ENCODE assay signal across 12 cellular contexts in the genomic region with DNA sequence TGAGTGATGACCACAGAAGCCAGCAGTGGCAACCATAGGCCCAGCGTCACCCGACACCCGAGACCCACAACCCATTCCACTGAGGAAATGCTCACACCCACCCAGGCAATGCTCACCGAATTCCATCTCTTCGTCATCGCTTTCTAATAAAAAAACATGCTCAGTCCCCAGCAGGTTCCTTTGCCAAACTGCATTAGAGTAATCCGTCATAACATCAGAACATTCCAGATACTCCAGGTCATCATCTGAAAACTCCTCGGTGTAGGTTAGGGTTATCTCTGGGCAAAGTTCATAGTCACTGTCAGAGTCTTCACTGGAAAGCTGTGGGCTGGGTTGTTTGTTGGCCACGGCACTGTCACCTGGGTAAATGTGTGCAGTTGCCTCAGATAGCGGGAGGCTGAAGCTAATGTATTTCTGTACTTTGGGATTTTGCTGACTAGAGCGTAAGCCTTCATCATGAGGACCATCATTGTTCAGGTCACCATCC. TPM values are rescaled to one million over a fixed set of nuclear protein-coding genes. Genes with fewer than 3 reads are reported as not detected.
DNase-seq lines count a peak whose midpoint lies in the region; ATAC-seq and TF ChIP-seq lines count a peak whose summit lies in the region.
"Had no signal": no experiment of that assay in that cellular context is flagged by ENCODE, and none has a peak within 500 bp of the region (broad histone marks: within the 10 kb centered on the region; RNA-seq: fewer than 3 reads in every experiment).

No MANE protein-coding gene starts in this region.

- no peaks in the 10 kb centered on the region for H3K27me3 ChIP-seq in thyroid gland

- no peaks in the 10 kb centered on the region for H3K9me3 ChIP-seq in thyroid gland

- intact Hi-C loops in thyroid gland (cut with DNase I): no loop called here

- no peaks in the 10 kb centered on the region for H3K36me3 ChIP-seq in thyroid gland

- H3K27me3 Mint-ChIP-seq in chondrocyte (ENCODE audit: low read depth) (no peaks in the 10 kb centered on the region), nephron (ENCODE audit: low read depth) (no peaks in the 10 kb centered on the region)
- H3K27me3 Mint-ChIP-seq: memory B cell had no signal

- H3K27ac Mint-ChIP-seq in chondrocyte (ENCODE audit: unreplicated experiment) (peak overlapping the region; percentile 99), nephron (peak overlapping the region; percentile 52 to 76 (median 72))
- H3K27ac Mint-ChIP-seq: activated CD8-positive, alpha-beta memory T cell treated with anti-CD3 and anti-CD28 coated beads, Interleukin-2, amount 10 ng/mL, durations not matched to agents 7 days and 5 days; memory B cell had no signal

- H3K36me3 Mint-ChIP-seq in chondrocyte (ENCODE audit: low read depth) (peaks cover under 1% of the 10 kb centered on the region), nephron (ENCODE audit: low read depth) (no peaks in the 10 kb centered on the region)
- H3K36me3 Mint-ChIP-seq: activated CD8-positive, alpha-beta memory T cell treated with anti-CD3 and anti-CD28 coated beads, Interleukin-2, amount 10 ng/mL, durations not matched to agents 7 days and 5 days; memory B cell had no signal

- H3K4me1 Mint-ChIP-seq in chondrocyte (ENCODE audit: low read depth) (peaks cover 89% of the 10 kb centered on the region), nephron (peaks cover 56% of the 10 kb centered on the region)

- no peaks in the 10 kb centered on the region for H3K9me3 Mint-ChIP-seq in chondrocyte (ENCODE audit: low read depth)
- H3K9me3 Mint-ChIP-seq in nephron: no peaks in the 10 kb centered on the region
- H3K9me3 Mint-ChIP-seq: memory B cell had no signal

- H3K4me3 ChIP-seq in AG09309 (ENCODE audit: control insufficient read depth, low read depth, low read length) (peak overlapping the region; percentile 53), thyroid gland (replicated peaks in 1 of 3) (no peak overlapping the region)

- H3K4me1 ChIP-seq in thyroid gland: no peaks in the 10 kb centered on the region

- peak overlapping the region; percentile 76 for H3K4me3 Mint-ChIP-seq in chondrocyte (ENCODE audit: unreplicated experiment)
- H3K4me3 Mint-ChIP-seq in nephron: peak overlapping the region; percentile 45 to 88 (median 81)
- H3K4me3 Mint-ChIP-seq: activated CD8-positive, alpha-beta memory T cell treated with anti-CD3 and anti-CD28 coated beads, Interleukin-2, amount 10 ng/mL, durations not matched to agents 7 days and 5 days; memory B cell had no signal

- WGBS in thyroid gland, 2 donors: 93 to 97% methylated on average over 11 of the region's 11 CpGs

- no peak for TF ChIP-seq POLR2A in thyroid gland (IDR thresholded peaks at IDR 0.05)

- TF ChIP-seq CTCF in AG09309 (IDR thresholded peaks at IDR 0.05; ENCODE audit: control insufficient read depth, insufficient read depth, low read depth, low read length, missing control alignments) (no peak), chondrocyte (IDR thresholded peaks at IDR 0.05) (no peak), nephron (IDR thresholded peaks at IDR 0.05; ENCODE audit: unreplicated experiment in 3 of 3) (no peak), thyroid gland (IDR thresholded peaks at IDR 0.05) (no peak)

- peak; percentile 82 for DNase-seq in AG09309 (ENCODE audit: low read depth)
- DNase-seq in HS-27A (ENCODE audit: low read depth): peak; percentile 84
- no peak for DNase-seq in chondrocyte (ENCODE audit: low spot score)
- no peak for DNase-seq in stimulated activated CD4-positive, alpha-beta T cell treated with anti-CD3 and anti-CD28 coated beads, Interleukin-12 subunit alpha, Interleukin-12 subunit beta, amount 100 ng/mL, for 4 hours
- DNase-seq in thyroid gland: no peak
- no peak for DNase-seq in NCI-H774 (lab: John Stamatoyannopoulos, UW)
- DNase-seq: activated CD8-positive, alpha-beta memory T cell treated with anti-CD3 and anti-CD28 coated beads, Interleukin-2, amount 10 ng/mL, durations not matched to agents 7 days and 5 days; central memory CD4-positive, alpha-beta T cell; NCI-H526 treated with DMSO at 0.1 percent for 48 hours had no signal

- ATAC-seq in GM21390 (IDR thresholded peaks at IDR 0.05; ENCODE audit: unreplicated experiment): no peak
- ATAC-seq: activated CD8-positive, alpha-beta memory T cell treated with anti-CD3 and anti-CD28 coated beads, Interleukin-2, amount 10 ng/mL, durations not matched to agents 7 days and 5 days had no signal

- no peak overlapping the region for H3K27ac ChIP-seq in thyroid gland

RNA-seq across cellular contexts. Expression of gene ALPK2, which starts 49.3 kb away (rescaled TPM):
- 26.4 to 50.1 TPM (median 46.4 TPM) in 3 replicates for total RNA-seq in chondrocyte
- under 1 TPM in 1 of 4 donors, not detected in 3; 0.11 TPM for total RNA-seq in thyroid gland

Comparison
In these comparisons a context has a peak if more than half of its experiments do, and no peak if none do; other contexts are left out.
1. DNase-seq: peak in AG09309 (single experiment) and HS-27A (single experiment); none in chondrocyte (single experiment), stimulated activated CD4-positive, alpha-beta T cell treated with anti-CD3 and anti-CD28 coated beads, Interleukin-12 subunit alpha, Interleukin-12 subunit beta, amount 100 ng/mL, for 4 hours (single experiment), thyroid gland (0 of 2) and NCI-H774 (single experiment).
2. RNA of gene ALPK2, which starts 49.3 kb away (total RNA-seq): 26.4 to 50.1 TPM in chondrocyte; 0.11 TPM in thyroid gland; every median in the first group is over 10 times any median in the second.